13 cellular contexts compared by ENCODE assay signal in the genomic region with DNA sequence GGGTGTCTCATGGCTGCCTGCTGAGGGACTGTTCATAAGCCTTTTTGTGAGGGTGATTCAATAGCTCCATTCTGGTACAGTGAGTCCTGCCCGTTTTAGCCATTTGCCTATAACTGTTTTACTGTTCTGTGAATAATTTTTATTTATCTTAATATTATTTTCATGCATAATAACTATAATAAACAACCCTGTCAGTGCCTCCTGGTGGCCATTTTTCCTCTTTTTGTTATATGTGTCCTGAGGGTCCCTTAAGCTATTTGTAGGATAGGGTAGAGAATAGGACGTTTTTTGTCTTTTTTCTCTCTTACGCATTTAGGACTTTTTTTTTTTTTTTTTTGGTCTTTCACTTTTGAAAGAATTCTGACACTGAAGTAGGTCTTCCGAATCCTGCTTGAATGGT. TPM values are rescaled to one million over a fixed set of nuclear protein-coding genes. Genes with fewer than 3 reads are reported as not detected.
DNase-seq lines count a peak whose midpoint lies in the region; ATAC-seq and TF ChIP-seq lines count a peak whose summit lies in the region.
"Had no signal": no experiment of that assay in that cellular context is flagged by ENCODE, and none has a peak within 500 bp of the region (broad histone marks: within the 10 kb centered on the region; RNA-seq: fewer than 3 reads in every experiment).

No MANE protein-coding gene starts in this region.

- no peaks in the 10 kb centered on the region for H3K9me3 Mint-ChIP-seq in T-cell
- H3K9me3 Mint-ChIP-seq in glutamatergic neuron (ENCODE audit: unreplicated experiment) = peaks cover 6% of the 10 kb centered on the region
- H3K9me3 Mint-ChIP-seq: activated T-cell treated with anti-CD3 and anti-CD28 coated beads, Interleukin-2, amount 50 U/mL, for 4 hours had no signal

- peak overlapping the region in 2 of 3 donors; percentile 51 to 86 for H3K4me3 Mint-ChIP-seq in T-cell
- H3K4me3 Mint-ChIP-seq in glutamatergic neuron (ENCODE audit: unreplicated experiment) = no peak overlapping the region

- CTCF ChIA-PET in T-cell (lab: Charles Lee) = interaction anchor here in 1 of 2 donors (0.7 kb wide), 1 partner anchor 608 kb away, joined by 5 read pairs; no protein-coding TSS in a partner anchor

- in situ Hi-C loops in ACHN (cut with HindIII; ENCODE audit: low pct_ligation_motif_present, low pct_unique_long_range_greater_than_20kb, low sequenced_read_pairs) = no loop called here

- TF ChIP-seq CTCF in AG09319 (IDR thresholded peaks at IDR 0.05; ENCODE audit: low read depth, low read length) = peak; percentile 21
- TF ChIP-seq CTCF in GM12874 (IDR thresholded peaks at IDR 0.05; ENCODE audit: insufficient read depth, low read depth, low read length) = 0 out of 2 replicates have a peak, but pooled peaks have one; percentile 1
- TF ChIP-seq CTCF in glutamatergic neuron (IDR thresholded peaks at IDR 0.05; ENCODE audit: partially characterized antibody, unreplicated experiment) = peak; percentile 38

- H3K4me1 Mint-ChIP-seq in T-cell (peaks cover 5 to 17% (median 11%) of the 10 kb centered on the region in 3 donors), glutamatergic neuron (ENCODE audit: low read depth, unreplicated experiment) (peaks cover 3% of the 10 kb centered on the region)

- POLR2A ChIA-PET in T-cell (lab: Charles Lee) = no interaction called here

- H3K36me3 Mint-ChIP-seq in T-cell (peaks cover 13% of the 10 kb centered on the region), glutamatergic neuron (ENCODE audit: unreplicated experiment) (no peaks in the 10 kb centered on the region)

- no peak for DNase-seq in AG09319 (ENCODE audit: extremely low read depth, low read depth)
- no peak for DNase-seq in T-cell
- no peak for DNase-seq in glutamatergic neuron
- no peak for DNase-seq in mesenteric fat pad (ENCODE audit: low spot score)
- no peak for DNase-seq in NCI-H2171 treated with DMSO at 0.1 percent for 48 hours (lab: John Stamatoyannopoulos, UW)
- DNase-seq in ACHN = no peak
- DNase-seq: activated T-cell treated with anti-CD3 and anti-CD28 coated beads, Interleukin-2, amount 50 U/mL, for 4 hours; effector CD4-positive, alpha-beta T cell; NCI-H524 treated with DMSO at 0.1 percent for 48 hours had no signal

- ATAC-seq in T-cell (replicated peaks in 1 of 4) (no peak), HG03457 (IDR thresholded peaks at IDR 0.05; ENCODE audit: unreplicated experiment) (no peak)
- ATAC-seq: activated T-cell treated with anti-CD3 and anti-CD28 coated beads, Interleukin-2, amount 50 U/mL, for 4 hours; HepG2 had no signal

- H3K27me3 Mint-ChIP-seq in T-cell (peaks cover 22 to 32% of the 10 kb centered on the region in 2 donors), glutamatergic neuron (ENCODE audit: unreplicated experiment) (peaks cover 15% of the 10 kb centered on the region)

- no peak overlapping the region for H3K27ac Mint-ChIP-seq in T-cell
- H3K27ac Mint-ChIP-seq in glutamatergic neuron (ENCODE audit: unreplicated experiment) = no peak overlapping the region

RNA-seq across cellular contexts. Expression of a gene that starts 2.9 kb away (rescaled TPM):
- total RNA-seq in T-cell (not detected), glutamatergic neuron (ENCODE audit: unreplicated experiment) (not detected), mesenteric fat pad (not detected)
- total RNA-seq: activated T-cell treated with anti-CD3 and anti-CD28 coated beads, Interleukin-2, amount 50 U/mL, for 4 hours; HepG2; posterior vena cava had no signal
